8 cellular contexts compared by ENCODE assay signal in genomic region chr10:46283945-46284285, GRCh38. TPM values are rescaled to one million over a fixed set of nuclear protein-coding genes. Genes with fewer than 3 reads are reported as not detected.
A peak's percentile ranks its signal among the peaks of the same experiment; 100 is the strongest.
DNase-seq lines count a peak whose midpoint lies in the region; ATAC-seq, FAIRE-seq and TF ChIP-seq lines count a peak whose summit lies in the region.

No MANE protein-coding gene starts in this region.

- H3K27me3 Mint-ChIP-seq in activated CD4-positive, alpha-beta T cell treated with anti-CD3 and anti-CD28 coated beads, Interleukin-2, amount 10 ng/mL, durations not matched to agents 7 days and 5 days = peaks cover 29% of the 10 kb centered on the region
- peaks cover 7% of the 10 kb centered on the region for H3K27me3 Mint-ChIP-seq in memory B cell

- no peak for FAIRE-seq in small intestine (lab: Jason Lieb, UNC)

- no peak for TF ChIP-seq EP300 in tibial nerve (IDR thresholded peaks at IDR 0.05)

- H3K27me3 ChIP-seq in adipocyte (replicated peaks; ENCODE audit: control insufficient read depth, insufficient read depth, low read length) = peaks cover 11% of the 10 kb centered on the region
- no peaks in the 10 kb centered on the region for H3K27me3 ChIP-seq in tibial nerve
- no peaks in the 10 kb centered on the region for H3K27me3 ChIP-seq in small intestine (ENCODE audit: control insufficient read depth in 2 of 2, insufficient read depth in 2 of 2, low read length in 2 of 2)

- H3K36me3 Mint-ChIP-seq in activated CD4-positive, alpha-beta T cell treated with anti-CD3 and anti-CD28 coated beads, Interleukin-2, amount 10 ng/mL, durations not matched to agents 7 days and 5 days (ENCODE audit: low read depth) = no peaks in the 10 kb centered on the region
- H3K36me3 Mint-ChIP-seq in memory B cell = no peaks in the 10 kb centered on the region

- CTCF ChIA-PET in activated CD4-positive, alpha-beta T cell treated with anti-CD3 and anti-CD28 coated beads, Interleukin-2, amount 10 ng/mL, durations not matched to agents 7 days and 5 days (lab: Charles Lee) = interaction anchor here (1.4 kb wide), 1 partner anchor 8 kb away, joined by 4 read pairs; no protein-coding TSS in a partner anchor

- no peak for DNase-seq in activated CD4-positive, alpha-beta T cell treated with anti-CD3 and anti-CD28 coated beads, Interleukin-2, amount 10 ng/mL, durations not matched to agents 7 days and 5 days
- DNase-seq in activated CD4-positive, alpha-beta T cell treated with anti-CD3 and anti-CD28 coated beads, Interleukin-2, amount 50 U/mL, for 4 hours = no peak
- no peak for DNase-seq in adipocyte (ENCODE audit: low read depth)
- no peak for DNase-seq in memory B cell (ENCODE audit: low spot score in 2 of 2)
- DNase-seq in tibial nerve (ENCODE audit: low spot score in 2 of 2) = no peak
- no peak for DNase-seq in small intestine
- DNase-seq in NCI-H748 treated with DMSO at 0.1 percent for 48 hours (lab: John Stamatoyannopoulos, UW) = no peak

- peak overlapping the region in 3 of 4 donors; percentile 87 to 90 (median 90) for H3K27ac ChIP-seq in tibial nerve
- no peak overlapping the region for H3K27ac ChIP-seq in small intestine (ENCODE audit: low read depth in 1 of 2, low read length in 1 of 2)

- H3K4me3 ChIP-seq in adipocyte (ENCODE audit: low read length) = peak overlapping the region; percentile 81
- peak overlapping the region; percentile 56 to 75 (median 68) for H3K4me3 ChIP-seq in tibial nerve
- H3K4me3 ChIP-seq in small intestine (ENCODE audit: low read depth in 1 of 2, low read length in 2 of 2) = peak overlapping the region in 1 of 2 donors; percentile 71

- peaks cover 33% of the 10 kb centered on the region for H3K4me1 Mint-ChIP-seq in activated CD4-positive, alpha-beta T cell treated with anti-CD3 and anti-CD28 coated beads, Interleukin-2, amount 10 ng/mL, durations not matched to agents 7 days and 5 days
- peaks cover 13% of the 10 kb centered on the region for H3K4me1 Mint-ChIP-seq in memory B cell

- ATAC-seq in memory B cell (ENCODE audit: low read depth) (no peak), GM19395 (IDR thresholded peaks at IDR 0.05; ENCODE audit: unreplicated experiment) (no peak)

- H3K9me3 ChIP-seq in adipocyte (ENCODE audit: control insufficient read depth, low read length) (no peaks in the 10 kb centered on the region), tibial nerve (no peaks in the 10 kb centered on the region), small intestine (ENCODE audit: control insufficient read depth, low read depth) (no peaks in the 10 kb centered on the region)

- peak overlapping the region; percentile 86 for H3K4me3 Mint-ChIP-seq in activated CD4-positive, alpha-beta T cell treated with anti-CD3 and anti-CD28 coated beads, Interleukin-2, amount 10 ng/mL, durations not matched to agents 7 days and 5 days
- H3K4me3 Mint-ChIP-seq in memory B cell = peak overlapping the region; percentile 86

- H3K9me3 Mint-ChIP-seq in activated CD4-positive, alpha-beta T cell treated with anti-CD3 and anti-CD28 coated beads, Interleukin-2, amount 10 ng/mL, durations not matched to agents 7 days and 5 days = no peaks in the 10 kb centered on the region
- no peaks in the 10 kb centered on the region for H3K9me3 Mint-ChIP-seq in memory B cell

- no peaks in the 10 kb centered on the region for H3K36me3 ChIP-seq in adipocyte (ENCODE audit: control insufficient read depth, insufficient read depth, low read length, severe bottlenecking)
- no peaks in the 10 kb centered on the region for H3K36me3 ChIP-seq in tibial nerve
- no peaks in the 10 kb centered on the region for H3K36me3 ChIP-seq in small intestine (ENCODE audit: control insufficient read depth in 2 of 2, insufficient read depth in 2 of 2, low read length in 2 of 2)

- peak overlapping the region; percentile 89 for H3K27ac Mint-ChIP-seq in activated CD4-positive, alpha-beta T cell treated with anti-CD3 and anti-CD28 coated beads, Interleukin-2, amount 10 ng/mL, durations not matched to agents 7 days and 5 days
- H3K27ac Mint-ChIP-seq in memory B cell = peak overlapping the region; percentile 29

- no peak overlapping the region for H3K9ac ChIP-seq in adipocyte (ENCODE audit: low read length)

- no peak for TF ChIP-seq CTCF in tibial nerve (IDR thresholded peaks at IDR 0.05)

- POLR2A ChIA-PET in activated CD4-positive, alpha-beta T cell treated with anti-CD3 and anti-CD28 coated beads, Interleukin-2, amount 10 ng/mL, durations not matched to agents 7 days and 5 days (lab: Charles Lee) = interaction anchor here (0.6 to 1.5 kb wide), 2 partner anchors 15 to 90 kb away, joined by 3 to 4 read pairs; no protein-coding TSS in a partner anchor

- 34 to 37% methylated on average over 5 of the region's 5 CpGs for WGBS in tibial nerve, 2 donors
- 26 to 51% (median 35%) methylated on average over 5 of the region's 5 CpGs for WGBS in small intestine, 3 donors

- no peak for TF ChIP-seq POLR2A in tibial nerve (IDR thresholded peaks at IDR 0.05)

- H3K4me1 ChIP-seq in adipocyte (ENCODE audit: control insufficient read depth, insufficient read depth, low read length) (peaks cover 4% of the 10 kb centered on the region), tibial nerve (peaks cover 5 to 22% (median 12%) of the 10 kb centered on the region in 4 donors), small intestine (ENCODE audit: control insufficient read depth in 2 of 2, insufficient read depth in 1 of 2, low read depth in 1 of 2, low read length in 1 of 2) (no peaks in the 10 kb centered on the region)

RNA-seq across cellular contexts. Expression of gene ANTXRL, which starts 2.9 kb away (rescaled TPM):
- under 1 TPM; 0.52 to 0.57 TPM for total RNA-seq in activated CD4-positive, alpha-beta T cell treated with anti-CD3 and anti-CD28 coated beads, Interleukin-2, amount 10 ng/mL, durations not matched to agents 7 days and 5 days
- not detected for total RNA-seq in tibial nerve
- polyA plus RNA-seq in small intestine = under 1 TPM in 1 of 3 donors, not detected in 2; 0.01 TPM

Comparison
In these comparisons a context has a peak if more than half of its experiments do, and no peak if none do; other contexts are left out.
1. H3K27ac ChIP-seq: peak in tibial nerve (3 of 4); none in small intestine (0 of 2).